In the genomic region with DNA sequence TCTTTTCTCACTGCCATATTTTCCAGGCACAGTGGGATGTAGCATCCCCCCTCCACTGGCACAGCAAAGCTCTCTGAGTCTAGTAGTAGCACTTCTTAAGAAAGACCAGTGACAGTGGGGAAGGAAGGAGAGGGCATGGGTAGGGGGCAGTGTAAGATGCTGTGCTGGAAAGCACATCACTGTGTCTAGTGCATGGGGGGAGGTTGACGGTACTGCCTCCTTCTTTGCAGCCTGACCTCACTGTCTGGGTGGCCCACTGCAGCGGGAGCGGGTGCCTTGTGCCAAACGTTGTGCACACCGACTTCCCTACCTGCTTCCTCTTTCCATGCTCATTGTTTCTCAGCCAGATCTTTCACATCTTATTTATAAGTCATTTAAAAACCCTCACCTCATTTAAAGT, we compare ENCODE assay signal across 1 cellular context.
TF ChIP-seq lines count a peak whose summit lies in the region.

No MANE protein-coding gene starts in this region.

TF ChIP-seq in IMR-90, 13 proteins besides CTCF, POLR2A, EP300 and RAD21:
- no peak for TF ChIP-seq RFX5 (IDR thresholded peaks at IDR 0.05; ENCODE audit: low read depth, low read length)
TF ChIP-seq in IMR-90: peak in this region for 0.
